In the genomic region with DNA sequence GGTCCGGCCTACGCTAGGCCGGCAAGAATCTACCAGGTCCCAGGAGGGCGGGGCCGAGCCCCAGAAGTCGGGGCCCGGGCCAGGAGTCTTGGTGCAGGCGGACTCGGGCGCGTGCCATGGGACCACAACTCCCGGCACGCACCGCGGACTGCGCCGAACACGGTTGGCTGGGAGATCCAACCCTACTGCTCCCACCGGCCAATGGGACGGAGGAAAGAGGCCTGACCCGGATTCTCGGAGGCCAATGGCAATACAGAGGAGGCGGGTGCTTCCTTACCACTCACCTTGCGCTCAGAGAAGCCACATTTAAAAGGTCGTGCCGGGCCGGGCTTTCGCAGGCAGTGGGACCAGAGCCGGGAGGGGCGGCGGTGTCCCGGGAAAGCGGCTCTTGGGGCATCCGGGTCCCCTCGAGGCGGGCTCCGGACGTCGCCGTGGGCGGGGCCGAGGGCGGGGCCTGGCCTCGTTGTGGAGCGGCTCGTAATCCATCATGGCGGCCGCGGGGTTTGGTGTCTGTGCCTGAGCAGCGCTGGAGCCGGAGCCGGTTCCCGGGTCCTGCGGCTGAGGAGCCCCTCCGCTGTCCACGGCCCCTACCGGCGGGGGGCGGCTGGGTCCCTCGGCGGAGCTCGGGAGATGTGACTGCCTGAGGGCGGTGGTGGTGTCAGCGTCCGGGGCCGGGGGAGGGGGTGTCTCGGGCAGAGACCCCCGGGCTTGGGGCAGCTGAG, we compare ENCODE assay signal across 1 cellular context.
TF ChIP-seq lines count a peak whose summit lies in the region.

No MANE protein-coding gene starts in this region.

TF ChIP-seq in K562, 482 proteins besides CTCF, POLR2A, EP300 and RAD21 (continued from another document):
- TF ChIP-seq, protein P1, sequence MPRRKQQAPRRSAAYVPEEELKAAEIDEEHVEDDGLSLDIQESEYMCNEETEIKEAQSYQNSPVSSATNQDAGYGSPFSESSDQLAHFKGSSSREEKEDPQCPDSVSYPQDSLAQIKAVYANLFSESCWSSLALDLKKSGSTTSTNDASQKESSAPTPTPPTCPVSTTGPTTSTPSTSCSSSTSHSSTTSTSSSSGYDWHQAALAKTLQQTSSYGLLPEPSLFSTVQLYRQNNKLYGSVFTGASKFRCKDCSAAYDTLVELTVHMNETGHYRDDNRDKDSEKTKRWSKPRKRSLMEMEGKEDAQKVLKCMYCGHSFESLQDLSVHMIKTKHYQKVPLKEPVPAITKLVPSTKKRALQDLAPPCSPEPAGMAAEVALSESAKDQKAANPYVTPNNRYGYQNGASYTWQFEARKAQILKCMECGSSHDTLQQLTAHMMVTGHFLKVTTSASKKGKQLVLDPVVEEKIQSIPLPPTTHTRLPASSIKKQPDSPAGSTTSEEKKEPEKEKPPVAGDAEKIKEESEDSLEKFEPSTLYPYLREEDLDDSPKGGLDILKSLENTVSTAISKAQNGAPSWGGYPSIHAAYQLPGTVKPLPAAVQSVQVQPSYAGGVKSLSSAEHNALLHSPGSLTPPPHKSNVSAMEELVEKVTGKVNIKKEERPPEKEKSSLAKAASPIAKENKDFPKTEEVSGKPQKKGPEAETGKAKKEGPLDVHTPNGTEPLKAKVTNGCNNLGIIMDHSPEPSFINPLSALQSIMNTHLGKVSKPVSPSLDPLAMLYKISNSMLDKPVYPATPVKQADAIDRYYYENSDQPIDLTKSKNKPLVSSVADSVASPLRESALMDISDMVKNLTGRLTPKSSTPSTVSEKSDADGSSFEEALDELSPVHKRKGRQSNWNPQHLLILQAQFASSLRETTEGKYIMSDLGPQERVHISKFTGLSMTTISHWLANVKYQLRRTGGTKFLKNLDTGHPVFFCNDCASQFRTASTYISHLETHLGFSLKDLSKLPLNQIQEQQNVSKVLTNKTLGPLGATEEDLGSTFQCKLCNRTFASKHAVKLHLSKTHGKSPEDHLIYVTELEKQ (CRISPR knock-in tag; IDR thresholded peaks at IDR 0.05): no peak
- TF ChIP-seq MAZ (CRISPR knock-in tag; conservative IDR thresholded peaks at IDR 0.05 in 1 of 2, IDR thresholded peaks at IDR 0.05 in 1 of 2) (peak in 1 of 2 experiments; percentile 86), NRF1 (conservative IDR thresholded peaks at IDR 0.05 in 1 of 2, IDR thresholded peaks at IDR 0.05 in 1 of 2) (peak; percentile 80 to 84), NR2C2 (CRISPR knock-in tag; IDR thresholded peaks at IDR 0.05) (no peak), NR2C2 (tag; IDR thresholded peaks at IDR 0.05) (peak; percentile 90), ELF4 (CRISPR knock-in tag; IDR thresholded peaks at IDR 0.05) (no peak), ZBTB7A (IDR thresholded peaks at IDR 0.05; ENCODE audit: borderline replicate concordance, control insufficient read depth, low read depth, low read length) (peak; percentile 96), HOMEZ (CRISPR knock-in tag; IDR thresholded peaks at IDR 0.05) (no peak), LCOR (CRISPR knock-in tag; IDR thresholded peaks at IDR 0.05) (0 out of 2 replicates have a peak, but pooled peaks have one; percentile 79), ZNF644 (tag; IDR thresholded peaks at IDR 0.05; ENCODE audit: low read depth) (no peak), CHCHD3 (CRISPR knock-in tag; IDR thresholded peaks at IDR 0.05) (no peak), U2AF2 (optimal IDR thresholded peaks at IDR 0.05; ENCODE audit: low read depth, low read length) (no peak), CREB1 (IDR thresholded peaks at IDR 0.05) (no peak; the same call in 1 of the 2 replicates), CREB1 (CRISPR knock-in tag; IDR thresholded peaks at IDR 0.05) (peak; percentile 75; the same call in 1 of the 2 replicates), ZNF280B (CRISPR knock-in tag; IDR thresholded peaks at IDR 0.05) (no peak), TAF15 (IDR thresholded peaks at IDR 0.05; ENCODE audit: low read depth, low read length) (no peak), ZC3H11A (IDR thresholded peaks at IDR 0.05; ENCODE audit: low read depth, low read length) (no peak), MYC (IDR thresholded peaks at IDR 0.05; ENCODE audit: low read depth, low read length) (peak; percentile 47), MYC (CRISPR knock-in tag; IDR thresholded peaks at IDR 0.05; ENCODE audit: borderline replicate concordance, low read depth) (no peak), JUN (IDR thresholded peaks at IDR 0.05; ENCODE audit: borderline replicate concordance, low read depth, low read length) (peak; percentile 29; the same call in 1 of the 2 replicates), JUN (CRISPR knock-in tag; IDR thresholded peaks at IDR 0.05; ENCODE audit: borderline replicate concordance) (0 out of 2 replicates have a peak, but pooled peaks have one; percentile 40), PRDM10 (IDR thresholded peaks at IDR 0.05; ENCODE audit: partially characterized antibody) (peak; percentile 80), PRPF4 (IDR thresholded peaks at IDR 0.05; ENCODE audit: insufficient read depth, low read depth, low read length, poor library complexity, severe bottlenecking) (peak; percentile 19), ZNF511 (CRISPR knock-in tag; IDR thresholded peaks at IDR 0.05) (peak; percentile 64; the same call in 1 of the 2 replicates), ARID1B (IDR thresholded peaks at IDR 0.05) (no peak), TAF1 (IDR thresholded peaks at IDR 0.05; ENCODE audit: control insufficient read depth, extremely low read depth, insufficient read depth, low read length, severe bottlenecking) (peak; percentile 89), TAF7 (tag; IDR thresholded peaks at IDR 0.05) (peak; percentile 84; the same call in 1 of the 2 replicates), MAX (CRISPR knock-in tag; IDR thresholded peaks at IDR 0.05) (peak; percentile 98), POLR2AphosphoS5 (IDR thresholded peaks at IDR 0.05; ENCODE audit: control insufficient read depth, insufficient read depth, low read depth, low read length) (peak; percentile 58; the same call in 1 of the 2 replicates), ZBTB1 (CRISPR knock-in tag; IDR thresholded peaks at IDR 0.05; ENCODE audit: borderline replicate concordance, low read depth) (no peak)
- TF ChIP-seq, protein P2, sequence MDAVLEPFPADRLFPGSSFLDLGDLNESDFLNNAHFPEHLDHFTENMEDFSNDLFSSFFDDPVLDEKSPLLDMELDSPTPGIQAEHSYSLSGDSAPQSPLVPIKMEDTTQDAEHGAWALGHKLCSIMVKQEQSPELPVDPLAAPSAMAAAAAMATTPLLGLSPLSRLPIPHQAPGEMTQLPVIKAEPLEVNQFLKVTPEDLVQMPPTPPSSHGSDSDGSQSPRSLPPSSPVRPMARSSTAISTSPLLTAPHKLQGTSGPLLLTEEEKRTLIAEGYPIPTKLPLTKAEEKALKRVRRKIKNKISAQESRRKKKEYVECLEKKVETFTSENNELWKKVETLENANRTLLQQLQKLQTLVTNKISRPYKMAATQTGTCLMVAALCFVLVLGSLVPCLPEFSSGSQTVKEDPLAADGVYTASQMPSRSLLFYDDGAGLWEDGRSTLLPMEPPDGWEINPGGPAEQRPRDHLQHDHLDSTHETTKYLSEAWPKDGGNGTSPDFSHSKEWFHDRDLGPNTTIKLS (IDR thresholded peaks at IDR 0.05; ENCODE audit: borderline replicate concordance, low read depth): peak; percentile 84
- TF ChIP-seq, protein P3, sequence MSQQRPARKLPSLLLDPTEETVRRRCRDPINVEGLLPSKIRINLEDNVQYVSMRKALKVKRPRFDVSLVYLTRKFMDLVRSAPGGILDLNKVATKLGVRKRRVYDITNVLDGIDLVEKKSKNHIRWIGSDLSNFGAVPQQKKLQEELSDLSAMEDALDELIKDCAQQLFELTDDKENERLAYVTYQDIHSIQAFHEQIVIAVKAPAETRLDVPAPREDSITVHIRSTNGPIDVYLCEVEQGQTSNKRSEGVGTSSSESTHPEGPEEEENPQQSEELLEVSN (IDR thresholded peaks at IDR 0.05; ENCODE audit: borderline replicate concordance in 1 of 2, extremely low read depth in 1 of 2, insufficient read depth in 1 of 2, insufficient read length in 1 of 2, low read depth in 1 of 2, low read length in 1 of 2, poor library complexity in 1 of 2, severe bottlenecking in 1 of 2): peak in 1 of 2 experiments; percentile 31
